23 cellular contexts compared by ENCODE assay signal in the genomic region with DNA sequence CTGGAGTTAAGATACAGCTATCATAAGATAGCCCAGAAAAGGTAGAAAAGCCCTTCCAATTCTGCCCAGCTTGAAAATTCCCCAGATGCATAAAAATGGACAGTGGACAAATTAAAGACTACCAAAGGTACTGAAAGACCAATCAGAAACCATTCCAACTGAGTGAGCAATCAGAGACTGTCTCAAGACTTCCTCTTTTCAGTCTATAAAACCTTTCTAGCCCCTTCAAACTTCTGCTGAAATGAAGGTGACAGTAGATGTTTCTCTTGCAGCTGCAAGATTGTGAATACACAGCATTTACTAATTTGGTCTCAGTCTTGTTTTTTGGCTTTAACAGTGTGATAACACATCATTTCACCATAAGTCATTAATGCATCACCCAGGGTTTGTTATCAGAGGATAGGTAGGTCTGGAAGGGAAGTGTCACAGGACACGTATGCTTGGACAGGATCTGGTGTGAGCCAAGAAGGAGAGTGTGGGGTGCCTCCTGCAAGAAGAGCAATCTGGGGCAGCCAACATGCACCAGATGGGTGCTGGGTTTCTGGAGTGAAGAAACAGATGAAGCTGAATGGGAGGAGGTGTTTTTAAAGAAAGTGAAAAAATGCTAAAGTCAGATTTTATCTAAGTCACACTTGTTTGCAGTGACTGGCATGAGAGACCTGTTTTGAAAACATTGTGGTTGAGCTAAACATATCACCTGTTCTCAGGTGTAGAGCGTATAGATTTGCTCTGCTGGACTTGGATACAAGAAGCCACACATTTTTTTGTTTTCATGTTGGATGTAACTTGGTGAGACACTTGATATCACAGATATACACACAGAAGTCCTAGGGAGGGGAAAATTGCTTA.
"Had no signal": no experiment of that assay in that cellular context is flagged by ENCODE, and none has a peak within 500 bp of the region (broad histone marks: within the 10 kb centered on the region; RNA-seq: fewer than 3 reads in every experiment).

No MANE protein-coding gene starts in this region.

- H3K27me3 ChIP-seq: breast epithelium, colonic mucosa had no signal

- H3K9me3 ChIP-seq: breast epithelium, colonic mucosa had no signal

- H3K4me1 ChIP-seq: breast epithelium, colonic mucosa had no signal

- H3K36me3 ChIP-seq: breast epithelium, colonic mucosa had no signal

- H3K4me2 ChIP-seq: PC-9 had no signal

- DNase-seq: activated CD4-positive, alpha-beta T cell treated with anti-CD3 and anti-CD28 coated beads for 48 hours; activated CD4-positive, alpha-beta T cell treated with anti-CD3 and anti-CD28 coated beads, Interleukin-2, amount 50 U/mL, for 4 hours; activated CD4-positive, CD25-positive, alpha-beta regulatory T cell treated with anti-CD3 and anti-CD28 coated beads, Interleukin-2, amount 50 U/mL, for 72 hours; activated CD8-positive, alpha-beta memory T cell treated with anti-CD3 and anti-CD28 coated beads, Interleukin-2, amount 50 U/mL, for 48 hours; activated CD8-positive, alpha-beta T cell treated with anti-CD3 and anti-CD28 coated beads, Interleukin-2, amount 10 ng/mL, durations not matched to agents 7 days and 5 days; activated naive CD4-positive, alpha-beta T cell treated with anti-CD3 and anti-CD28 coated beads, Interleukin-2, amount 50 U/mL, for 16 hours; activated naive CD8-positive, alpha-beta T cell treated with anti-CD3 and anti-CD28 coated beads, Interleukin-2, amount 10 ng/mL, durations not matched to agents 7 days and 5 days; activated T-cell treated with anti-CD3 and anti-CD28 coated beads, Interleukin-2, amount 50 U/mL, for 1 hour; aorta; caudate nucleus; colonic mucosa; NCI-H1092 treated with DMSO at 0.1 percent for 48 hours; NCI-H1417 treated with DMSO at 0.1 percent for 48 hours; NCI-H1694 treated with DMSO at 0.1 percent for 48 hours; NCI-H2029 treated with DMSO at 0.1 percent for 48 hours; NCI-H510A treated with DMSO at 0.1 percent for 48 hours; NCI-H69; PC-9; SIG-M5; T-helper 17 cell; T-helper 9 cell had no signal

- H2AFZ ChIP-seq: PC-9 had no signal

- H3K27ac ChIP-seq: breast epithelium, colonic mucosa, PC-9 had no signal

- ATAC-seq: activated CD8-positive, alpha-beta T cell treated with anti-CD3 and anti-CD28 coated beads, Interleukin-2, amount 10 ng/mL, durations not matched to agents 7 days and 5 days; T-helper 17 cell; WTC11 had no signal

- H3K4me3 ChIP-seq: breast epithelium, colonic mucosa, PC-9 had no signal
